1 cellular context compared by ENCODE assay signal in genomic region chr1:204087181-204087892, GRCh38.
TF ChIP-seq lines count a peak whose summit lies in the region.

No MANE protein-coding gene starts in this region.

TF ChIP-seq in GM23338, 12 proteins besides CTCF, POLR2A, EP300 and RAD21:
- TF ChIP-seq, protein P1, sequence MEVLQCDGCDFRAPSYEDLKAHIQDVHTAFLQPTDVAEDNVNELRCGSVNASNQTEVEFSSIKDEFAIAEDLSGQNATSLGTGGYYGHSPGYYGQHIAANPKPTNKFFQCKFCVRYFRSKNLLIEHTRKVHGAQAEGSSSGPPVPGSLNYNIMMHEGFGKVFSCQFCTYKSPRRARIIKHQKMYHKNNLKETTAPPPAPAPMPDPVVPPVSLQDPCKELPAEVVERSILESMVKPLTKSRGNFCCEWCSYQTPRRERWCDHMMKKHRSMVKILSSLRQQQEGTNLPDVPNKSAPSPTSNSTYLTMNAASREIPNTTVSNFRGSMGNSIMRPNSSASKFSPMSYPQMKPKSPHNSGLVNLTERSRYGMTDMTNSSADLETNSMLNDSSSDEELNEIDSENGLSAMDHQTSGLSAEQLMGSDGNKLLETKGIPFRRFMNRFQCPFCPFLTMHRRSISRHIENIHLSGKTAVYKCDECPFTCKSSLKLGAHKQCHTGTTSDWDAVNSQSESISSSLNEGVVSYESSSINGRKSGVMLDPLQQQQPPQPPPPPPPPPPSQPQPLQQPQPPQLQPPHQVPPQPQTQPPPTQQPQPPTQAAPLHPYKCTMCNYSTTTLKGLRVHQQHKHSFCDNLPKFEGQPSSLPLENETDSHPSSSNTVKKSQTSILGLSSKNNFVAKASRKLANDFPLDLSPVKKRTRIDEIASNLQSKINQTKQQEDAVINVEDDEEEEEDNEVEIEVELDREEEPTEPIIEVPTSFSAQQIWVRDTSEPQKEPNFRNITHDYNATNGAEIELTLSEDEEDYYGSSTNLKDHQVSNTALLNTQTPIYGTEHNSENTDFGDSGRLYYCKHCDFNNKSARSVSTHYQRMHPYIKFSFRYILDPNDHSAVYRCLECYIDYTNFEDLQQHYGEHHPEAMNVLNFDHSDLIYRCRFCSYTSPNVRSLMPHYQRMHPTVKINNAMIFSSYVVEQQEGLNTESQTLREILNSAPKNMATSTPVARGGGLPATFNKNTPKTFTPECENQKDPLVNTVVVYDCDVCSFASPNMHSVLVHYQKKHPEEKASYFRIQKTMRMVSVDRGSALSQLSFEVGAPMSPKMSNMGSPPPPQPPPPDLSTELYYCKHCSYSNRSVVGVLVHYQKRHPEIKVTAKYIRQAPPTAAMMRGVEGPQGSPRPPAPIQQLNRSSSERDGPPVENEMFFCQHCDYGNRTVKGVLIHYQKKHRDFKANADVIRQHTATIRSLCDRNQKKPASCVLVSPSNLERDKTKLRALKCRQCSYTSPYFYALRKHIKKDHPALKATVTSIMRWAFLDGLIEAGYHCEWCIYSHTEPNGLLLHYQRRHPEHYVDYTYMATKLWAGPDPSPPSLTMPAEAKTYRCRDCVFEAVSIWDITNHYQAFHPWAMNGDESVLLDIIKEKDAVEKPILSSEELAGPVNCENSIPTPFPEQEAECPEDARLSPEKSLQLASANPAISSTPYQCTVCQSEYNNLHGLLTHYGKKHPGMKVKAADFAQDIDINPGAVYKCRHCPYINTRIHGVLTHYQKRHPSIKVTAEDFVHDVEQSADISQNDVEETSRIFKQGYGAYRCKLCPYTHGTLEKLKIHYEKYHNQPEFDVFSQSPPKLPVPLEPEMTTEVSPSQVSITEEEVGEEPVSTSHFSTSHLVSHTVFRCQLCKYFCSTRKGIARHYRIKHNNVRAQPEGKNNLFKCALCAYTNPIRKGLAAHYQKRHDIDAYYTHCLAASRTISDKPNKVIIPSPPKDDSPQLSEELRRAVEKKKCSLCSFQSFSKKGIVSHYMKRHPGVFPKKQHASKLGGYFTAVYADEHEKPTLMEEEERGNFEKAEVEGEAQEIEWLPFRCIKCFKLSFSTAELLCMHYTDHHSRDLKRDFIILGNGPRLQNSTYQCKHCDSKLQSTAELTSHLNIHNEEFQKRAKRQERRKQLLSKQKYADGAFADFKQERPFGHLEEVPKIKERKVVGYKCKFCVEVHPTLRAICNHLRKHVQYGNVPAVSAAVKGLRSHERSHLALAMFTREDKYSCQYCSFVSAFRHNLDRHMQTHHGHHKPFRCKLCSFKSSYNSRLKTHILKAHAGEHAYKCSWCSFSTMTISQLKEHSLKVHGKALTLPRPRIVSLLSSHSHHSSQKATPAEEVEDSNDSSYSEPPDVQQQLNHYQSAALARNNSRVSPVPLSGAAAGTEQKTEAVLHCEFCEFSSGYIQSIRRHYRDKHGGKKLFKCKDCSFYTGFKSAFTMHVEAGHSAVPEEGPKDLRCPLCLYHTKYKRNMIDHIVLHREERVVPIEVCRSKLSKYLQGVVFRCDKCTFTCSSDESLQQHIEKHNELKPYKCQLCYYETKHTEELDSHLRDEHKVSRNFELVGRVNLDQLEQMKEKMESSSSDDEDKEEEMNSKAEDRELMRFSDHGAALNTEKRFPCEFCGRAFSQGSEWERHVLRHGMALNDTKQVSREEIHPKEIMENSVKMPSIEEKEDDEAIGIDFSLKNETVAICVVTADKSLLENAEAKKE (CRISPR knock-in tag; IDR thresholded peaks at IDR 0.05), result no peak
- TF ChIP-seq ZNF114 (CRISPR knock-in tag; IDR thresholded peaks at IDR 0.05), result no peak
- no peak for TF ChIP-seq STAT1 (IDR thresholded peaks at IDR 0.05; ENCODE audit: unreplicated experiment)
- TF ChIP-seq POLR2AphosphoS5 (IDR thresholded peaks at IDR 0.05; ENCODE audit: low read depth), result no peak
- TF ChIP-seq, protein P2, sequence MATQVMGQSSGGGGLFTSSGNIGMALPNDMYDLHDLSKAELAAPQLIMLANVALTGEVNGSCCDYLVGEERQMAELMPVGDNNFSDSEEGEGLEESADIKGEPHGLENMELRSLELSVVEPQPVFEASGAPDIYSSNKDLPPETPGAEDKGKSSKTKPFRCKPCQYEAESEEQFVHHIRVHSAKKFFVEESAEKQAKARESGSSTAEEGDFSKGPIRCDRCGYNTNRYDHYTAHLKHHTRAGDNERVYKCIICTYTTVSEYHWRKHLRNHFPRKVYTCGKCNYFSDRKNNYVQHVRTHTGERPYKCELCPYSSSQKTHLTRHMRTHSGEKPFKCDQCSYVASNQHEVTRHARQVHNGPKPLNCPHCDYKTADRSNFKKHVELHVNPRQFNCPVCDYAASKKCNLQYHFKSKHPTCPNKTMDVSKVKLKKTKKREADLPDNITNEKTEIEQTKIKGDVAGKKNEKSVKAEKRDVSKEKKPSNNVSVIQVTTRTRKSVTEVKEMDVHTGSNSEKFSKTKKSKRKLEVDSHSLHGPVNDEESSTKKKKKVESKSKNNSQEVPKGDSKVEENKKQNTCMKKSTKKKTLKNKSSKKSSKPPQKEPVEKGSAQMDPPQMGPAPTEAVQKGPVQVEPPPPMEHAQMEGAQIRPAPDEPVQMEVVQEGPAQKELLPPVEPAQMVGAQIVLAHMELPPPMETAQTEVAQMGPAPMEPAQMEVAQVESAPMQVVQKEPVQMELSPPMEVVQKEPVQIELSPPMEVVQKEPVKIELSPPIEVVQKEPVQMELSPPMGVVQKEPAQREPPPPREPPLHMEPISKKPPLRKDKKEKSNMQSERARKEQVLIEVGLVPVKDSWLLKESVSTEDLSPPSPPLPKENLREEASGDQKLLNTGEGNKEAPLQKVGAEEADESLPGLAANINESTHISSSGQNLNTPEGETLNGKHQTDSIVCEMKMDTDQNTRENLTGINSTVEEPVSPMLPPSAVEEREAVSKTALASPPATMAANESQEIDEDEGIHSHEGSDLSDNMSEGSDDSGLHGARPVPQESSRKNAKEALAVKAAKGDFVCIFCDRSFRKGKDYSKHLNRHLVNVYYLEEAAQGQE (IDR thresholded peaks at IDR 0.05; ENCODE audit: unreplicated experiment), result no peak
- no peak for TF ChIP-seq EZH2 (IDR thresholded peaks at IDR 0.05; ENCODE audit: low read depth, unreplicated experiment)
- TF ChIP-seq ZNF331 (CRISPR knock-in tag; IDR thresholded peaks at IDR 0.05; ENCODE audit: low read depth), result no peak
- no peak for TF ChIP-seq ETS1 (IDR thresholded peaks at IDR 0.05)
- TF ChIP-seq CREB1 (CRISPR knock-in tag; IDR thresholded peaks at IDR 0.05; ENCODE audit: low read depth), result no peak
- TF ChIP-seq EZH2phosphoT487 (IDR thresholded peaks at IDR 0.05; ENCODE audit: unreplicated experiment), result no peak
- no peak for TF ChIP-seq NANOG (IDR thresholded peaks at IDR 0.05; ENCODE audit: borderline replicate concordance)
- TF ChIP-seq JUNB (IDR thresholded peaks at IDR 0.05; ENCODE audit: unreplicated experiment), result no peak
